13 cellular contexts compared by ENCODE assay signal in the genomic region with DNA sequence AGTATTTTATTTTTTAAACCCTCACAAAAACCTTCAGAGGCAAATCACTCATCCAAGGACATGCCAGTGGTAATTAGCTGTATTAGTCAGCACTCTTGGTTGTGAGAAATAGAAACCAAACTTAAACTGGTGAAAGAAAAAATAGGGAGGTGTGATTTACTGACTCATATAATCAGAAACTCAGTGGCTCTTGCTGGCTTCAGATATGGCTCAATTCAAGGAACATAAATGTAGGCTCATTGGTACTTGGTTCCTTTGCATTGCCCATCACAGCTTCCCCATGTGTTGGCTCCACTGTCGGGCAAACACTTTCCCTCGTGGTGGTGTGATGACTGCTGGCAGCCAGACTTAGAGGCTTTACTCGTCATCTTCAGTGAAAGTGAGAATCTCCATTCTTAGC.
DNase-seq lines count a peak whose midpoint lies in the region; ATAC-seq and TF ChIP-seq lines count a peak whose summit lies in the region.
"Had no signal": no experiment of that assay in that cellular context is flagged by ENCODE, and none has a peak within 500 bp of the region (broad histone marks: within the 10 kb centered on the region; RNA-seq: fewer than 3 reads in every experiment).

No MANE protein-coding gene starts in this region.

- no peak overlapping the region for H3K4me3 ChIP-seq in fibroblast of lung (replicated peaks in 1 of 4; ENCODE audit: control extremely low read depth in 1 of 4, insufficient read depth in 1 of 4, low read depth in 3 of 4, low read length in 4 of 4)

- no peaks in the 10 kb centered on the region for H3K9me3 ChIP-seq in fibroblast of lung (ENCODE audit: control insufficient read depth, insufficient read depth, low read depth, low read length)

- TF ChIP-seq CTCF in fibroblast of lung (conservative IDR thresholded peaks at IDR 0.05 in 1 of 2, IDR thresholded peaks at IDR 0.05 in 1 of 2; ENCODE audit: low read depth in 1 of 2, low read length in 2 of 2), result no peak

- H3K27ac Mint-ChIP-seq in stimulated activated naive CD8-positive, alpha-beta T cell treated with anti-CD3 and anti-CD28 coated beads, Interleukin-15, amount 100 ng/mL, for 72 hours, result no peak overlapping the region
- H3K27ac Mint-ChIP-seq: IgD-negative memory B cell; naive thymus-derived CD4-positive, alpha-beta T cell had no signal

- H3K4me3 Mint-ChIP-seq in stimulated activated naive CD8-positive, alpha-beta T cell treated with anti-CD3 and anti-CD28 coated beads, Interleukin-15, amount 100 ng/mL, for 72 hours, result no peak overlapping the region
- H3K4me3 Mint-ChIP-seq: IgD-negative memory B cell; naive thymus-derived CD4-positive, alpha-beta T cell had no signal

- H3K27me3 ChIP-seq in fibroblast of lung (ENCODE audit: control insufficient read depth, insufficient read depth, low read length), result no peaks in the 10 kb centered on the region

- H3K27ac ChIP-seq in fibroblast of lung (ENCODE audit: insufficient read depth, low read length), result no peak overlapping the region

- H3K9me3 Mint-ChIP-seq in stimulated activated naive CD8-positive, alpha-beta T cell treated with anti-CD3 and anti-CD28 coated beads, Interleukin-15, amount 100 ng/mL, for 72 hours, result no peaks in the 10 kb centered on the region
- H3K9me3 Mint-ChIP-seq: IgD-negative memory B cell; naive thymus-derived CD4-positive, alpha-beta T cell had no signal

- H4K20me1 ChIP-seq in fibroblast of lung (ENCODE audit: control insufficient read depth, extremely low read depth, insufficient read depth, low read length), result no peaks in the 10 kb centered on the region

- H3K9ac ChIP-seq in fibroblast of lung (ENCODE audit: insufficient read depth, low read length), result no peak overlapping the region

- H2AFZ ChIP-seq in fibroblast of lung (ENCODE audit: low read length), result peak overlapping the region; percentile 17

- H3K79me2 ChIP-seq in fibroblast of lung (ENCODE audit: control insufficient read depth, insufficient read depth, low read length), result no peaks in the 10 kb centered on the region

- H3K4me1 Mint-ChIP-seq in stimulated activated naive CD8-positive, alpha-beta T cell treated with anti-CD3 and anti-CD28 coated beads, Interleukin-15, amount 100 ng/mL, for 72 hours, result no peaks in the 10 kb centered on the region
- H3K4me1 Mint-ChIP-seq: naive thymus-derived CD4-positive, alpha-beta T cell had no signal

- no peaks in the 10 kb centered on the region for H3K27me3 Mint-ChIP-seq in stimulated activated naive CD8-positive, alpha-beta T cell treated with anti-CD3 and anti-CD28 coated beads, Interleukin-15, amount 100 ng/mL, for 72 hours
- H3K27me3 Mint-ChIP-seq: IgD-negative memory B cell; naive thymus-derived CD4-positive, alpha-beta T cell had no signal

- no peaks in the 10 kb centered on the region for H3K36me3 ChIP-seq in fibroblast of lung (ENCODE audit: control insufficient read depth, insufficient read depth, low read length)

- ATAC-seq in stimulated activated naive CD8-positive, alpha-beta T cell treated with anti-CD3 and anti-CD28 coated beads, Interleukin-15, Interleukin-2, amounts not matched to agents 100 U/mL and 50 U/mL, for 24 hours, result peak; percentile 28
- ATAC-seq in stimulated activated naive CD8-positive, alpha-beta T cell treated with anti-CD3 and anti-CD28 coated beads, Interleukin-15, amount 100 ng/mL, for 72 hours, result no peak
- no peak for ATAC-seq in HG02759 (IDR thresholded peaks at IDR 0.05; ENCODE audit: unreplicated experiment)
- ATAC-seq: naive thymus-derived CD4-positive, alpha-beta T cell had no signal

- DNase-seq in stimulated activated naive CD8-positive, alpha-beta T cell treated with anti-CD3 and anti-CD28 coated beads, Interleukin-15, Interleukin-2, amounts not matched to agents 100 U/mL and 50 U/mL, for 24 hours, result no peak
- DNase-seq in stimulated activated naive CD8-positive, alpha-beta T cell treated with anti-CD3 and anti-CD28 coated beads, Interleukin-15, amount 100 ng/mL, for 72 hours, result no peak
- DNase-seq in HT1080 (ENCODE audit: low read depth) (peak; percentile 54), fibroblast of lung (ENCODE audit: low read depth in 2 of 2) (peak; percentile 33 to 68), NCI-H446 (lab: John Stamatoyannopoulos, UW) (no peak), middle frontal gyrus (ENCODE audit: extremely low spot score, low spot score) (no peak)
- DNase-seq in stimulated activated CD4-positive, alpha-beta T cell treated with anti-CD3 and anti-CD28 coated beads, Interleukin-4, amount 100 ng/mL, for 24 hours, result no peak
- DNase-seq: activated CD4-positive, alpha-beta T cell treated with anti-CD3 and anti-CD28 coated beads for 1 hour; activated gamma-delta T cell treated with Interleukin-2 at 50 U/mL for 16 hours; naive thymus-derived CD4-positive, alpha-beta T cell; stimulated activated CD4-positive, alpha-beta T cell treated with anti-CD3 and anti-CD28 coated beads, Interleukin-1b, Interleukin-23, amount 100 ng/mL, for 48 hours had no signal

- peak overlapping the region; percentile 5 for H3K4me2 ChIP-seq in fibroblast of lung (ENCODE audit: extremely low read depth, insufficient read depth, low read length)

- H3K4me1 ChIP-seq in fibroblast of lung (ENCODE audit: control insufficient read depth, extremely low read depth, insufficient read depth, low read length), result peaks cover 5% of the 10 kb centered on the region

Comparison
In these comparisons a context has a peak if more than half of its experiments do, and no peak if none do; other contexts are left out.
1. DNase-seq: peak in HT1080 (single experiment) and fibroblast of lung (2 of 2); none in stimulated activated naive CD8-positive, alpha-beta T cell treated with anti-CD3 and anti-CD28 coated beads, Interleukin-15, Interleukin-2, amounts not matched to agents 100 U/mL and 50 U/mL, for 24 hours (single experiment), stimulated activated naive CD8-positive, alpha-beta T cell treated with anti-CD3 and anti-CD28 coated beads, Interleukin-15, amount 100 ng/mL, for 72 hours (0 of 2), stimulated activated CD4-positive, alpha-beta T cell treated with anti-CD3 and anti-CD28 coated beads, Interleukin-4, amount 100 ng/mL, for 24 hours (single experiment), NCI-H446 (0 of 2) and middle frontal gyrus (single experiment).